In the genomic region with DNA sequence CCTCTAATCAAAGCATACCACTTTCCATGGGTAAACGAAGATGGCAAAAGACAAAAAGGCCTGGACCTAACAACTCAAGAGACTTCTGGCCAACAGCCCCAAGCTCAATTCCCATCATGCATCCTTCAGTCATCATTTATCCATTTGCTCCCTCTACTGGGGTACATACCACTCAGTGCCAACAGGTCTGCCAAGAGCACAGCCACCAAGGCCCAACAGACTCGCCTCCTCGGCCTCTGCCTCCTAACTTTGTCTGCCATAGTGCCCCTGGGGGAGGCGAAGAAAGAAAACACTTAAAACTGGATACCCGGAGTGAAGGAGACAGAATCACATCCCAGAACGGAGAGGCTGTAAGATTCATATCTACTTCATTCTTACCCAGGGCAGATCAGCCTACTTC, we compare ENCODE assay signal across 6 cellular contexts. TPM values are rescaled to one million over a fixed set of nuclear protein-coding genes. Genes with fewer than 3 reads are reported as not detected.
DNase-seq lines count a peak whose midpoint lies in the region; ATAC-seq and TF ChIP-seq lines count a peak whose summit lies in the region.

No MANE protein-coding gene starts in this region.

- H3K4me3 Mint-ChIP-seq in activated naive CD8-positive, alpha-beta T cell treated with anti-CD3 and anti-CD28 coated beads for 36 hours = peak overlapping the region; percentile 97

- no peaks in the 10 kb centered on the region for H3K27me3 Mint-ChIP-seq in activated naive CD8-positive, alpha-beta T cell treated with anti-CD3 and anti-CD28 coated beads for 36 hours

- peaks cover 36% of the 10 kb centered on the region for H3K36me3 Mint-ChIP-seq in activated naive CD8-positive, alpha-beta T cell treated with anti-CD3 and anti-CD28 coated beads for 36 hours

- 58 to 76% methylated on average over 4 to 5 of the region's 6 CpGs for WGBS in mesodermal cell (ENCODE audit: insufficient coverage in 2 of 2), 2 experiments

- in situ Hi-C loops in GM13976 (cut with MboI; ENCODE audit: low sequenced_read_pairs, unreplicated experiment) = no loop called here

- peaks cover 10% of the 10 kb centered on the region for H3K4me1 ChIP-seq in mesodermal cell (ENCODE audit: control insufficient read depth, insufficient read depth, low read length, poor library complexity, severe bottlenecking)

- no peaks in the 10 kb centered on the region for H3K27me3 ChIP-seq in HL-60 (ENCODE audit: insufficient read depth, poor library complexity, severe bottlenecking)

- H3K4me3 ChIP-seq in HL-60 (replicated peaks; ENCODE audit: insufficient read depth, low read length) (peak overlapping the region; percentile 92), mesodermal cell (ENCODE audit: extremely low read depth, insufficient read depth, low read length, poor library complexity, severe bottlenecking) (peak overlapping the region; percentile 98)

- no peak for TF ChIP-seq CTCF in HL-60 (IDR thresholded peaks at IDR 0.05; ENCODE audit: insufficient read depth, low read length)
- no peak for TF ChIP-seq CTCF in GM13976 (IDR thresholded peaks at IDR 0.05; ENCODE audit: borderline replicate concordance, control extremely low read depth, extremely low read depth, insufficient read depth, missing control alignments)

- peaks cover 39% of the 10 kb centered on the region for H3K4me1 Mint-ChIP-seq in activated naive CD8-positive, alpha-beta T cell treated with anti-CD3 and anti-CD28 coated beads for 36 hours

- peak overlapping the region; percentile 97 for H3K27ac Mint-ChIP-seq in activated naive CD8-positive, alpha-beta T cell treated with anti-CD3 and anti-CD28 coated beads for 36 hours

- H3K9me3 ChIP-seq in mesodermal cell (ENCODE audit: control insufficient read depth, low read length) = no peaks in the 10 kb centered on the region

- peak; percentile 68 for DNase-seq in 8988T
- peak in 1 of 2 experiments; percentile 47 for DNase-seq in HL-60 (ENCODE audit: low read depth in 1 of 2, low spot score in 1 of 2)
- DNase-seq in activated naive CD8-positive, alpha-beta T cell treated with anti-CD3 and anti-CD28 coated beads for 36 hours = no peak
- DNase-seq in GM13976 (ENCODE audit: low spot score) = no peak

- H3K27ac ChIP-seq in HL-60 (replicated peaks) = peak overlapping the region; percentile 76
- H3K27ac ChIP-seq in mesodermal cell (ENCODE audit: low read depth, low read length, severe bottlenecking) = peak overlapping the region; percentile 94

- peaks cover 49% of the 10 kb centered on the region for H3K36me3 ChIP-seq in mesodermal cell (ENCODE audit: control insufficient read depth, insufficient read depth, low read length)

- no peaks in the 10 kb centered on the region for H3K9me3 Mint-ChIP-seq in activated naive CD8-positive, alpha-beta T cell treated with anti-CD3 and anti-CD28 coated beads for 36 hours

- ATAC-seq in HG03342 (IDR thresholded peaks at IDR 0.05; ENCODE audit: unreplicated experiment) = no peak

RNA-seq across cellular contexts. Expression of a gene that starts 1.1 kb away (rescaled TPM):
- 100 to 1,000 TPM; 121 to 125 TPM for total RNA-seq in activated naive CD8-positive, alpha-beta T cell treated with anti-CD3 and anti-CD28 coated beads for 36 hours
- polyA plus RNA-seq in mesodermal cell (2013, experiment 1 of 2) = 246 TPM
- polyA plus RNA-seq in mesodermal cell (2013, experiment 2 of 2) = 207 TPM

RNA-seq across cellular contexts. Expression of a gene that starts 11.7 kb away (rescaled TPM):
- total RNA-seq in activated naive CD8-positive, alpha-beta T cell treated with anti-CD3 and anti-CD28 coated beads for 36 hours = 10 to 100 TPM; 19.2 to 20.2 TPM
- 35.2 TPM for polyA plus RNA-seq in mesodermal cell (2013, experiment 1 of 2)
- polyA plus RNA-seq in mesodermal cell (2013, experiment 2 of 2) = 27.8 TPM

RNA-seq across cellular contexts. Expression of a gene that starts 25.2 kb away (rescaled TPM):
- 10 to 100 TPM; 28.2 to 30.1 TPM for total RNA-seq in activated naive CD8-positive, alpha-beta T cell treated with anti-CD3 and anti-CD28 coated beads for 36 hours
- polyA plus RNA-seq in mesodermal cell (2013, experiment 1 of 2) = 23.5 TPM
- 22.4 TPM for polyA plus RNA-seq in mesodermal cell (2013, experiment 2 of 2)

RNA-seq across cellular contexts. Expression of a gene that starts 28.8 kb away (rescaled TPM):
- total RNA-seq in activated naive CD8-positive, alpha-beta T cell treated with anti-CD3 and anti-CD28 coated beads for 36 hours = 10 to 100 TPM; 42.1 to 43.0 TPM
- 38.2 TPM for polyA plus RNA-seq in mesodermal cell (2013, experiment 1 of 2)
- 29.3 TPM for polyA plus RNA-seq in mesodermal cell (2013, experiment 2 of 2)

RNA-seq across cellular contexts. Expression of a gene that starts 37.3 kb away (rescaled TPM):
- total RNA-seq in activated naive CD8-positive, alpha-beta T cell treated with anti-CD3 and anti-CD28 coated beads for 36 hours = 100 to 1,000 TPM; 114 to 127 TPM
- polyA plus RNA-seq in mesodermal cell (2013, experiment 1 of 2) = 82.2 TPM
- 77.0 TPM for polyA plus RNA-seq in mesodermal cell (2013, experiment 2 of 2)
